14 cellular contexts compared by ENCODE assay signal in the genomic region with DNA sequence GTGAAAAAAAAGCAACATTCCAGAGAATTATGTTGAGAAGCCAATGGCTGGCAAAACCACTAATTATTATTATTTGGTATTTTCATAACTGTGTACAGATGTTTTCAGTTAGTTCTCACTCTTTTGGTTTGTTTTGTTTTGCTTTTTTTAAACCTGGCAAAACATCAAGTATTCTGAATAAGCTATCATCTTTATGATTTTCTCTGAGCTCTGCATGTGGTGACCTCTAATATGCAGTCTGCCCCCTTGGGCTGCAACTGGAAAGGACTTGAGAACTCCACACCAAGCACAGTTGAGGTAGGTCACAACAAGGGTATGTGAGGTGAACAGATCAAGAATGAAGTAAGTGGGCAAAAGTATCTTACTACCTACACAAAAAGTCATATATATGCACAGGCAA.
DNase-seq lines count a peak whose midpoint lies in the region; ATAC-seq and TF ChIP-seq lines count a peak whose summit lies in the region.
"Had no signal": no experiment of that assay in that cellular context is flagged by ENCODE, and none has a peak within 500 bp of the region (broad histone marks: within the 10 kb centered on the region; RNA-seq: fewer than 3 reads in every experiment).

No MANE protein-coding gene starts in this region.

- DNase-seq in GM03348 (ENCODE audit: low spot score), result peak; percentile 7
- DNase-seq in astrocyte of the cerebellum (ENCODE audit: low read depth), result peak; percentile 29
- DNase-seq in fibroblast of gingiva (ENCODE audit: low read depth), result peak; percentile 73
- DNase-seq in myocyte (ENCODE audit: low read depth), result peak; percentile 33
- DNase-seq in NCI-H2029 treated with DMSO at 0.1 percent for 48 hours (lab: John Stamatoyannopoulos, UW), result no peak
- DNase-seq in activated naive CD4-positive, alpha-beta T cell treated with anti-CD3 and anti-CD28 coated beads, Interleukin-2, amount 10 ng/mL, durations not matched to agents 7 days and 5 days, result no peak
- DNase-seq: C1 segment of cervical spinal cord, H9, NCI-H2081 treated with DMSO at 0.1 percent for 48 hours, NCI-H524, SHP77 treated with DMSO at 0.1 percent for 48 hours had no signal

- TF ChIP-seq CTCF in astrocyte of the cerebellum (IDR thresholded peaks at IDR 0.05; ENCODE audit: low read depth, low read length, missing control alignments), result no peak

- H3K27ac Mint-ChIP-seq in activated naive CD4-positive, alpha-beta T cell treated with anti-CD3 and anti-CD28 coated beads, Interleukin-2, amount 10 ng/mL, durations not matched to agents 7 days and 5 days, result no peak overlapping the region
- H3K27ac Mint-ChIP-seq: H9 had no signal

- no peak overlapping the region for H3K4me3 Mint-ChIP-seq in activated naive CD4-positive, alpha-beta T cell treated with anti-CD3 and anti-CD28 coated beads, Interleukin-2, amount 10 ng/mL, durations not matched to agents 7 days and 5 days
- H3K4me3 Mint-ChIP-seq: H9 had no signal

- H3K27me3 Mint-ChIP-seq in activated naive CD4-positive, alpha-beta T cell treated with anti-CD3 and anti-CD28 coated beads, Interleukin-2, amount 10 ng/mL, durations not matched to agents 7 days and 5 days, result no peaks in the 10 kb centered on the region

- H3K36me3 Mint-ChIP-seq in activated naive CD4-positive, alpha-beta T cell treated with anti-CD3 and anti-CD28 coated beads, Interleukin-2, amount 10 ng/mL, durations not matched to agents 7 days and 5 days, result no peaks in the 10 kb centered on the region

- CTCF ChIA-PET in activated naive CD4-positive, alpha-beta T cell treated with anti-CD3 and anti-CD28 coated beads, Interleukin-2, amount 10 ng/mL, durations not matched to agents 7 days and 5 days (lab: Charles Lee), result no interaction called here

- ATAC-seq in GM18858 (IDR thresholded peaks at IDR 0.05; ENCODE audit: unreplicated experiment) (no peak), GM21723 (IDR thresholded peaks at IDR 0.05; ENCODE audit: unreplicated experiment) (no peak)
- ATAC-seq: HepG2 had no signal

- H3K9me3 Mint-ChIP-seq in activated naive CD4-positive, alpha-beta T cell treated with anti-CD3 and anti-CD28 coated beads, Interleukin-2, amount 10 ng/mL, durations not matched to agents 7 days and 5 days, result no peaks in the 10 kb centered on the region
- H3K9me3 Mint-ChIP-seq: H9 had no signal

- in situ Hi-C loops in astrocyte of the cerebellum (cut with HindIII; ENCODE audit: low sequenced_read_pairs), result no loop called here

- no peak overlapping the region for H3K4me3 ChIP-seq in astrocyte of the cerebellum (ENCODE audit: low read depth, low read length)

- no peaks in the 10 kb centered on the region for H3K4me1 Mint-ChIP-seq in activated naive CD4-positive, alpha-beta T cell treated with anti-CD3 and anti-CD28 coated beads, Interleukin-2, amount 10 ng/mL, durations not matched to agents 7 days and 5 days

Comparison
In these comparisons a context has a peak if more than half of its experiments do, and no peak if none do; other contexts are left out.
1. DNase-seq: peak in GM03348 (single experiment), astrocyte of the cerebellum (single experiment), fibroblast of gingiva (single experiment) and myocyte (single experiment); none in NCI-H2029 treated with DMSO at 0.1 percent for 48 hours (single experiment) and activated naive CD4-positive, alpha-beta T cell treated with anti-CD3 and anti-CD28 coated beads, Interleukin-2, amount 10 ng/mL, durations not matched to agents 7 days and 5 days (single experiment).